Comparison of ENCODE assay signal across 9 cellular contexts in genomic region chr17:77400445-77400870, GRCh38.
DNase-seq lines count a peak whose midpoint lies in the region; ATAC-seq and TF ChIP-seq lines count a peak whose summit lies in the region.
"Had no signal": no experiment of that assay in that cellular context is flagged by ENCODE, and none has a peak within 500 bp of the region (broad histone marks: within the 10 kb centered on the region; RNA-seq: fewer than 3 reads in every experiment).

No MANE protein-coding gene starts in this region.

- H3K27ac ChIP-seq in CD4-positive, alpha-beta T cell (ENCODE audit: low read depth, low read length) = peak overlapping the region; percentile 66
- H3K27ac ChIP-seq in Karpas-422 (ENCODE audit: low read length) (no peak overlapping the region), thyroid gland (peak overlapping the region in 2 of 3 donors; percentile 1 to 65)
- H3K27ac ChIP-seq: ovary had no signal

- H3K4me1 ChIP-seq in Karpas-422 (ENCODE audit: low read length) (peaks cover 20% of the 10 kb centered on the region), thyroid gland (peaks cover 11 to 27% of the 10 kb centered on the region in 2 donors)

- WGBS in thyroid gland, 2 donors = 67 to 80% methylated on average over 1 to 7 of the region's 8 CpGs

- no peaks in the 10 kb centered on the region for H3K27me3 Mint-ChIP-seq in CD4-positive, alpha-beta T cell
- no peaks in the 10 kb centered on the region for H3K27me3 Mint-ChIP-seq in nephron progenitor cell (ENCODE audit: low read depth, poor library complexity)

- peaks cover 95% of the 10 kb centered on the region for H3K4me1 Mint-ChIP-seq in CD4-positive, alpha-beta T cell (ENCODE audit: low read depth)
- H3K4me1 Mint-ChIP-seq in nephron progenitor cell = peaks cover 73% of the 10 kb centered on the region

- H3K4me3 ChIP-seq in Karpas-422 (ENCODE audit: low read length) (no peak overlapping the region), thyroid gland (replicated peaks in 1 of 3) (no peak overlapping the region)
- H3K4me3 ChIP-seq: ovary had no signal

- H3K36me3 Mint-ChIP-seq in CD4-positive, alpha-beta T cell (ENCODE audit: low read depth) = peaks cover 46% of the 10 kb centered on the region
- peaks cover 16% of the 10 kb centered on the region for H3K36me3 Mint-ChIP-seq in nephron progenitor cell (ENCODE audit: low read depth)

- no peaks in the 10 kb centered on the region for H3K9me3 Mint-ChIP-seq in CD4-positive, alpha-beta T cell
- no peaks in the 10 kb centered on the region for H3K9me3 Mint-ChIP-seq in nephron progenitor cell

- ATAC-seq in CD4-positive, alpha-beta T cell (ENCODE audit: poor library complexity) = peak; percentile 70
- no peak for ATAC-seq in GM21367 (IDR thresholded peaks at IDR 0.05; ENCODE audit: unreplicated experiment)

- POLR2A ChIA-PET in CD4-positive, alpha-beta T cell (lab: Charles Lee) = interaction anchor here (0.6 to 18.6 kb wide), 30 partner anchors 9 to 558 kb away, joined by 3 to 368 read pairs (median 6); partner anchors contain the start of gene TNRC6C

- no peaks in the 10 kb centered on the region for H3K9me2 ChIP-seq in Karpas-422 (replicated peaks; ENCODE audit: insufficient read depth, low read length)

- peak overlapping the region; percentile 96 for H3K27ac Mint-ChIP-seq in CD4-positive, alpha-beta T cell
- no peak overlapping the region for H3K27ac Mint-ChIP-seq in nephron progenitor cell

- no peaks in the 10 kb centered on the region for H3K9me3 ChIP-seq in CD4-positive, alpha-beta T cell (ENCODE audit: control insufficient read depth, low read length)
- H3K9me3 ChIP-seq in Karpas-422 (ENCODE audit: low read length) = no peaks in the 10 kb centered on the region
- no peaks in the 10 kb centered on the region for H3K9me3 ChIP-seq in thyroid gland
- H3K9me3 ChIP-seq: ovary had no signal

- H3K27me3 ChIP-seq in CD4-positive, alpha-beta T cell (ENCODE audit: control insufficient read depth, insufficient read depth, low read length) = no peaks in the 10 kb centered on the region
- H3K27me3 ChIP-seq in Karpas-422 (ENCODE audit: low read length) (no peaks in the 10 kb centered on the region), thyroid gland (no peaks in the 10 kb centered on the region)
- H3K27me3 ChIP-seq: ovary had no signal

- H3K9ac ChIP-seq in Karpas-422 (ENCODE audit: low read length) = no peak overlapping the region

- no peak overlapping the region for H2AFZ ChIP-seq in Karpas-422 (ENCODE audit: low read length)

- TF ChIP-seq POLR2A in thyroid gland (IDR thresholded peaks at IDR 0.05) = no peak

- TF ChIP-seq CTCF in CD4-positive, alpha-beta T cell (IDR thresholded peaks at IDR 0.05) = peak; percentile 74
- TF ChIP-seq CTCF in nephron progenitor cell (IDR thresholded peaks at IDR 0.05) = peak; percentile 24
- peak in 1 of 6 experiments; percentile 27 for TF ChIP-seq CTCF in thyroid gland (IDR thresholded peaks at IDR 0.05)

- H3K36me3 ChIP-seq in Karpas-422 (ENCODE audit: insufficient read depth, low read length) = no peaks in the 10 kb centered on the region
- H3K36me3 ChIP-seq in thyroid gland = peaks cover 0 to 8% of the 10 kb centered on the region in 2 donors
- H3K36me3 ChIP-seq: ovary had no signal

- peak overlapping the region; percentile 80 for H3K4me3 Mint-ChIP-seq in CD4-positive, alpha-beta T cell
- H3K4me3 Mint-ChIP-seq in nephron progenitor cell = no peak overlapping the region

- DNase-seq in CD4-positive, alpha-beta T cell = peak; percentile 64 to 80 (median 74)
- peak; percentile 88 for DNase-seq in Karpas-422
- peak; percentile 72 to 82 for DNase-seq in activated CD4-positive, alpha-beta T cell treated with anti-CD3 and anti-CD28 coated beads for 24 hours (ENCODE audit: low read depth in 2 of 2)
- peak; percentile 77 for DNase-seq in dermis blood vessel endothelial cell
- DNase-seq in nephron progenitor cell = peak; percentile 54
- DNase-seq in thyroid gland = no peak
- DNase-seq in foreskin melanocyte = no peak

- H3K4me2 ChIP-seq in Karpas-422 (ENCODE audit: low read depth, low read length, poor library complexity, severe bottlenecking) = no peak overlapping the region

- CTCF ChIA-PET in CD4-positive, alpha-beta T cell (lab: Charles Lee) = interaction anchor here (0.6 to 3.7 kb wide), 41 partner anchors 9 to 1221 kb away, joined by 3 to 74 read pairs (median 10); no protein-coding TSS in a partner anchor

- intact Hi-C loops in CD4-positive, alpha-beta T cell (cut with DNase I, micrococcal nuclease) = loop anchor here (1.0 to 2.0 kb wide), 3 partner anchors 28 to 95 kb away; no protein-coding TSS in a partner anchor
- intact Hi-C loops in thyroid gland (cut with DNase I) = no loop called here

- no peaks in the 10 kb centered on the region for H3K79me2 ChIP-seq in Karpas-422 (ENCODE audit: low read length)

- peaks cover 4% of the 10 kb centered on the region; the same call in 1 of the 2 replicates for H4K20me1 ChIP-seq in Karpas-422 (ENCODE audit: insufficient read depth, low read depth, low read length)

Comparison
In these comparisons a context has a peak if more than half of its experiments do, and no peak if none do; other contexts are left out.
1. DNase-seq: peak in CD4-positive, alpha-beta T cell (10 of 10), Karpas-422 (single experiment), activated CD4-positive, alpha-beta T cell treated with anti-CD3 and anti-CD28 coated beads for 24 hours (2 of 2), dermis blood vessel endothelial cell (single experiment) and nephron progenitor cell (single experiment); none in thyroid gland (0 of 2) and foreskin melanocyte (single experiment).